Comparison of ENCODE assay signal across 9 cellular contexts in the genomic region with DNA sequence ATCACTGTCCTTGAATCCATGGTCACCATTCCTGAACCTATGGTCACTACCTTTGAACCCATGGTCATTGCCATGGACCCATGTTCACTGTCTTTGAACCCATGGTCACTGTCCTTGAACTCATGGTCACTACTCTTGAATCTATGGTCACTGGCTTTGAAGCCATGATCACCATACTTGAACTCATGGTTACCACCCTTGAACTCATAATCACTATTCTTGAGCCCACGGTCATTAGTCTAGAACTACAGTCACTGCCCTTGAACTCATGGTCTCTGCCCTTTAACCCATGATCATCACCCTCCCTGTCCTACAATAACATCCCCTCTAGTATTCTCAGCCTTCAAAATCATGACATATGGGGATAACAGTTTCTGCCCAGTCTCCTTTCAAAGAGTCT.
"Had no signal": no experiment of that assay in that cellular context is flagged by ENCODE, and none has a peak within 500 bp of the region (broad histone marks: within the 10 kb centered on the region; RNA-seq: fewer than 3 reads in every experiment).

No MANE protein-coding gene starts in this region.

- H3K27ac Mint-ChIP-seq: GM23338, HFFc6 had no signal

- H2AFZ ChIP-seq: GM23338 had no signal

- H3K4me1 ChIP-seq: HAP-1 had no signal

- H3K27ac ChIP-seq: HL-60 had no signal

- ATAC-seq: GM23338, HCT116, K562 had no signal

- H3K4me3 ChIP-seq: GM23338, HAP-1, K562 had no signal

- H3K4me3 Mint-ChIP-seq: GM23338, HFFc6 had no signal

- H3K4me2 ChIP-seq: GM23338 had no signal

- DNase-seq: HFFc6, IMR-90 had no signal

- FAIRE-seq: H1, H54, K562 had no signal

- H3K36me3 ChIP-seq: HAP-1 had no signal
